8 cellular contexts compared by ENCODE assay signal in the genomic region with DNA sequence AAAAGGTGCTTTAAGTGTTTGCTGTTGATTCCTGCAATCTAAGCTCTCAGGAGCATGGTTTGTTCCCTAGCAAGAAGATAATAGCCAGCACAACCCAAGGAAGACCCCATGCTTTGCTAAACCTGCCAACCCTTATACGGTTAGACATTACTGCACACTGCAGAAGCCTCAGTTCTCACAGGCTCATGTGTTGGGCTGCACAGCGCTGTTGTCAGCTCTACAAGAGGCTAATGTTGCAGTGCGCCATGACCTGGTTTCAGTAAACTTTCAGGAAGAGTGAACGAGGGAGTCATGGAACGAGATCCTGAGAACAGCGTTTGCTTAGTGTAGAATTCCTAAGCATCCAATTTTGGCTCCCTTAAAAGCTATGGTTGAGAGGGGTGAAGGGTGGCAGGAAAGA.
DNase-seq lines count a peak whose midpoint lies in the region; ATAC-seq and TF ChIP-seq lines count a peak whose summit lies in the region.

No MANE protein-coding gene starts in this region.

- peaks cover 25% of the 10 kb centered on the region for H3K4me1 ChIP-seq in ES-I3 (ENCODE audit: insufficient read depth, low read length)
- H3K4me1 ChIP-seq in ascending aorta: peaks cover 4 to 17% of the 10 kb centered on the region in 2 donors
- H3K4me1 ChIP-seq in neuron (ENCODE audit: insufficient read depth, low read length): peaks cover 2% of the 10 kb centered on the region

- peak overlapping the region; percentile 65 for H2AFZ ChIP-seq in neuron (ENCODE audit: low read depth, low read length)

- H3K9me3 ChIP-seq in ES-I3 (ENCODE audit: control insufficient read depth, insufficient read depth, low read length) (no peaks in the 10 kb centered on the region), ascending aorta (no peaks in the 10 kb centered on the region), neuron (ENCODE audit: low read length) (no peaks in the 10 kb centered on the region)

- peak overlapping the region; percentile 47; the same call in 1 of the 2 replicates for H3K9ac ChIP-seq in ES-I3 (ENCODE audit: low read depth, low read length)

- intact Hi-C loops in ascending aorta (cut with DNase I): loop anchor here (10.0 kb wide), 1 partner anchor 1643 kb away; the partner anchor contains the start of gene AKAP7

- TF ChIP-seq CTCF in ascending aorta (IDR thresholded peaks at IDR 0.05): no peak

- H3K27me3 ChIP-seq in ascending aorta (no peaks in the 10 kb centered on the region), neuron (ENCODE audit: insufficient read depth, low read length) (no peaks in the 10 kb centered on the region)

- ATAC-seq in HG03097 (IDR thresholded peaks at IDR 0.05; ENCODE audit: low FRiP score, unreplicated experiment) (peak; percentile 6), HG03039 (IDR thresholded peaks at IDR 0.05; ENCODE audit: unreplicated experiment) (no peak)

- peak overlapping the region; percentile 93 to 95 for H3K27ac ChIP-seq in ascending aorta

- H3K36me3 ChIP-seq in ES-I3 (ENCODE audit: insufficient read depth, low read length): no peaks in the 10 kb centered on the region
- peaks cover 0 to 2% of the 10 kb centered on the region in 2 donors for H3K36me3 ChIP-seq in ascending aorta
- no peaks in the 10 kb centered on the region for H3K36me3 ChIP-seq in neuron (ENCODE audit: insufficient read depth, low read length)

- H3K4me3 ChIP-seq in ascending aorta (peak overlapping the region in 1 of 2 donors; percentile 30), neuron (ENCODE audit: low read length) (no peak overlapping the region)

- DNase-seq in ascending aorta (ENCODE audit: low spot score in 2 of 2): no peak
- DNase-seq in AG08396 (ENCODE audit: low spot score): no peak
- no peak for DNase-seq in NCI-H2227 treated with DMSO at 0.1 percent for 48 hours (lab: John Stamatoyannopoulos, UW)
- no peak for DNase-seq in HT-29 (ENCODE audit: low spot score)
